Comparison of ENCODE assay signal across 9 cellular contexts in the genomic region with DNA sequence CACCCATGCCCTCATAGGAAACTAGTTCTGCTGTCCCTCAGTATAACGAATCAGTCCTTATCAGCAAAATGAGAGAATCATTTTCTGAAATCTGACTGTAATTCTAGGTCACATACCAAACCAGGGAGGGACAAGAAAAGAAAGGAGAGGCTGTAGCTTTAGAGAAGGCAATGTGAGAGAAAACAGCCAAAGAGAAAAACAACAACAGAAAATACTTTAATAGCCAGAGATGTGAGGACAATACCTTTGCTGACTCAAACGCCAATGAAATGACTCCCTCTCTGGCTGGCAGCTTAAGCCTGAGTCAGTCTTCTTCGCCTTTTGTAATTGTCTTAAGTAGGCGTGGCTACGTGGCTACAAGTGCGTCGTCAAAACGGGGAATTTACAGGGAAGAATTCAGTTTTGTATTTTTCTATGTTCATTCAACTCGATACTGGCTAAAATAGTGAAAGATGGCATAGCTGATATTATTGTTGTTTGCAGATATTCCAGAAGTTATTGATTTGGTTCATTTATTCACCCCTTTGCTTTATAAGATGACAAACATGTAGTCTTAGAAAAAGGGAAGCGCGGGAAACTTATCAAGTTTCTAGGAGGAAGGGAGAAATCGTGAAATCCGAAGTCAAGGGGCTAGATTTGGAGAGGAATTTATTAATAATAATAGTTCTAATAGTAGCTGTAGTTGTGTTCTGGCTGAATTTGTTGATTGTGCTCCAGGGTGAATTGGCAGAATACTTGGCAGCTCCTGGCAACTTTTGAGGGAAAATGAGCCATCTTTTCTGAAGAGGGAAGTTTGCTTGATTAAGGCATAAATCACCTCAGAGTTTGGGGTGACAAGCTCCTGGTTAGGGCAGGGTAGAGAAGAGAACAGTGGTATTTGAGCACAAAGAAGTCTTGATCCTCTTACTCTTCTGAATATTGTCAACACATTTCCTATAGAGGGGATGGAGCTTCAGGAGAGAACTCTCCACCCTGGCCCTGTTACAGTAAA. TPM values are rescaled to one million over a fixed set of nuclear protein-coding genes. Genes with fewer than 3 reads are reported as not detected.
A peak's percentile ranks its signal among the peaks of the same experiment; 100 is the strongest.
DNase-seq lines count a peak whose midpoint lies in the region; ATAC-seq, FAIRE-seq and TF ChIP-seq lines count a peak whose summit lies in the region.
"Had no signal": no experiment of that assay in that cellular context is flagged by ENCODE, and none has a peak within 500 bp of the region (broad histone marks: within the 10 kb centered on the region; RNA-seq: fewer than 3 reads in every experiment).

A gene with protein sequence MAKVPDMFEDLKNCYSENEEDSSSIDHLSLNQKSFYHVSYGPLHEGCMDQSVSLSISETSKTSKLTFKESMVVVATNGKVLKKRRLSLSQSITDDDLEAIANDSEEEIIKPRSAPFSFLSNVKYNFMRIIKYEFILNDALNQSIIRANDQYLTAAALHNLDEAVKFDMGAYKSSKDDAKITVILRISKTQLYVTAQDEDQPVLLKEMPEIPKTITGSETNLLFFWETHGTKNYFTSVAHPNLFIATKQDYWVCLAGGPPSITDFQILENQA (minus strand): TSS at position 295 of the 991 bp plus-strand sequence. CDS start 723 bp downstream, outside the sequence.

- peaks cover 54% of the 10 kb centered on the region for H3K27me3 Mint-ChIP-seq in stimulated activated naive CD8-positive, alpha-beta T cell treated with anti-CD3 and anti-CD28 coated beads, Interleukin-15, amount 100 ng/mL, for 72 hours

- H2BK5ac ChIP-seq in H1 (ENCODE audit: low read depth, low read length), result no peak within 1 kb of the TSS

- no peak for ATAC-seq in stimulated activated naive CD8-positive, alpha-beta T cell treated with anti-CD3 and anti-CD28 coated beads, Interleukin-15, amount 100 ng/mL, for 72 hours
- ATAC-seq: Right ventricle myocardium inferior had no signal

- FAIRE-seq in GM19239 (lab: Jason Lieb, UNC) (peak; percentile 61), H1 (lab: Jason Lieb, UNC) (peak; percentile 78)

- no TSS peak for BruUV-seq in OCI-LY7 (replicated peaks; lab: Mats Ljungman, UMichigan)

- no peak within 1 kb of the TSS for H3K56ac ChIP-seq in H1 (replicated peaks; ENCODE audit: insufficient read length, low read depth, low read length)

- POLR2A ChIA-PET in H1 (lab: Charles Lee; ENCODE audit: partially characterized antibody), result interaction anchor here (1.4 kb wide), 1 partner anchor 10 kb away, joined by 3 read pairs; no protein-coding TSS in a partner anchor
- POLR2A ChIA-PET in OCI-LY7 (lab: Charles Lee), result interaction anchor here (1.3 to 1.5 kb wide), 2 partner anchors 9 to 11 kb away, joined by 3 read pairs; no protein-coding TSS in a partner anchor

- H3K9me3 ChIP-seq in H1 (ENCODE audit: insufficient read depth in 2 of 2, low read depth in 1 of 2, low read length in 1 of 2), result no peaks in the 10 kb centered on the region
- H3K9me3 ChIP-seq in OCI-LY7 (ENCODE audit: low read length), result no peaks in the 10 kb centered on the region

- no peak for DNase-seq in GM19239 (ENCODE audit: insufficient read length, low spot score)
- DNase-seq in NOMO-1 (lab: John Stamatoyannopoulos, UW; ENCODE audit: unreplicated experiment in 2 of 2), result peak; percentile 56 to 89
- DNase-seq in H1 (ENCODE audit: low read depth in 1 of 2, low spot score in 2 of 2), result peak in 1 of 2 experiments; percentile 17
- DNase-seq in pons (ENCODE audit: low spot score), result peak; percentile 68
- DNase-seq in stimulated activated naive CD8-positive, alpha-beta T cell treated with anti-CD3 and anti-CD28 coated beads, Interleukin-15, amount 100 ng/mL, for 72 hours, result no peak
- DNase-seq in OCI-LY7 (ENCODE audit: low spot score), result no peak
- no peak for DNase-seq in activated CD8-positive, alpha-beta memory T cell treated with anti-CD3 and anti-CD28 coated beads for 24 hours
- DNase-seq: effector memory CD4-positive, alpha-beta T cell had no signal

- no peaks in the 10 kb centered on the region for H4K20me1 ChIP-seq in H1 (replicated peaks in 1 of 2; ENCODE audit: control insufficient read depth in 1 of 2, insufficient read depth in 2 of 2, low read length in 2 of 2)
- H4K20me1 ChIP-seq in OCI-LY7 (ENCODE audit: insufficient read depth, low read length), result no peaks in the 10 kb centered on the region

- no peak within 1 kb of the TSS for H3K27ac Mint-ChIP-seq in stimulated activated naive CD8-positive, alpha-beta T cell treated with anti-CD3 and anti-CD28 coated beads, Interleukin-15, amount 100 ng/mL, for 72 hours

- intact Hi-C loops in OCI-LY7 (cut with micrococcal nuclease; ENCODE audit: unreplicated experiment), result no loop called here

- no peak within 1 kb of the TSS for H3K4ac ChIP-seq in H1 (replicated peaks; ENCODE audit: insufficient read length, low read depth, low read length)

- H3K36me3 ChIP-seq in H1 (ENCODE audit: control insufficient read depth in 2 of 4, insufficient read depth in 4 of 4, low read length in 3 of 4) (no peaks in the 10 kb centered on the region), OCI-LY7 (ENCODE audit: insufficient read depth, low read length) (no peaks in the 10 kb centered on the region)

- CTCF ChIA-PET in H1 (lab: Charles Lee; ENCODE audit: partially characterized antibody) (interaction anchor here (0.9 kb wide), 1 partner anchor 158 kb away, joined by 3 read pairs; no protein-coding TSS in a partner anchor), OCI-LY7 (lab: Charles Lee; ENCODE audit: unreplicated experiment) (no interaction called here)

- H3K27ac ChIP-seq in H1 (ENCODE audit: low read depth, low read length) (no peak within 1 kb of the TSS), OCI-LY7 (ENCODE audit: low read depth, low read length, poor library complexity, severe bottlenecking) (no peak within 1 kb of the TSS)

- H4K5ac ChIP-seq in H1 (ENCODE audit: insufficient read length, low read depth, low read length), result no peak within 1 kb of the TSS

- no peaks in the 10 kb centered on the region for H3K4me1 Mint-ChIP-seq in stimulated activated naive CD8-positive, alpha-beta T cell treated with anti-CD3 and anti-CD28 coated beads, Interleukin-15, amount 100 ng/mL, for 72 hours

- TF ChIP-seq CTCF in H1 (IDR thresholded peaks at IDR 0.05; ENCODE audit: control extremely low read depth in 1 of 3, insufficient read depth in 1 of 3, low read depth in 1 of 3, low read length in 3 of 3) (no peak), OCI-LY7 (conservative IDR thresholded peaks at IDR 0.05; ENCODE audit: low read length) (no peak)

- H2BK12ac ChIP-seq in H1 (ENCODE audit: low read depth, low read length), result no peak within 1 kb of the TSS

- no peaks in the 10 kb centered on the region for H3K9me3 Mint-ChIP-seq in stimulated activated naive CD8-positive, alpha-beta T cell treated with anti-CD3 and anti-CD28 coated beads, Interleukin-15, amount 100 ng/mL, for 72 hours

- H3K4me2 ChIP-seq in H1 (ENCODE audit: insufficient read depth in 1 of 2, low read depth in 2 of 2, low read length in 2 of 2) (peak within 1 kb of the TSS; percentile 53 to 62), OCI-LY7 (ENCODE audit: low read length) (no peak within 1 kb of the TSS)

- H3K9ac ChIP-seq in H1 (replicated peaks in 1 of 4; ENCODE audit: extremely low read depth in 1 of 4, low read depth in 3 of 4, low read length in 3 of 4), result no peak within 1 kb of the TSS

- H3K18ac ChIP-seq in H1 (ENCODE audit: extremely low read depth, low read length), result no peak within 1 kb of the TSS

- no peak for TF ChIP-seq EP300 in H1 (IDR thresholded peaks at IDR 0.05; ENCODE audit: borderline replicate concordance in 1 of 2, low read depth in 2 of 2, low read length in 2 of 2)

- no peak within 1 kb of the TSS for H3K23ac ChIP-seq in H1 (ENCODE audit: insufficient read length)

- no peak within 1 kb of the TSS for H4K91ac ChIP-seq in H1 (replicated peaks; ENCODE audit: insufficient read length, low read length)

- no peaks in the 10 kb centered on the region for H3K79me2 ChIP-seq in H1 (ENCODE audit: control insufficient read depth in 1 of 2, insufficient read depth in 2 of 2, low read length in 2 of 2)
- H3K79me2 ChIP-seq in OCI-LY7 (ENCODE audit: insufficient read depth, low read depth, low read length), result no peaks in the 10 kb centered on the region

- H3K79me1 ChIP-seq in H1 (ENCODE audit: low read depth, low read length), result no peaks in the 10 kb centered on the region

- H2BK20ac ChIP-seq in H1 (ENCODE audit: low read length), result peak within 1 kb of the TSS; percentile 52; the same call in 1 of the 2 replicates

- H2BK120ac ChIP-seq in H1 (replicated peaks; ENCODE audit: low read depth, low read length), result no peak within 1 kb of the TSS

- H3K4me3 ChIP-seq in H1 (ENCODE audit: extremely low read depth in 1 of 4, insufficient read depth in 2 of 4, low read depth in 3 of 4, low read length in 4 of 4), result peak within 1 kb of the TSS in 1 of 4 experiments; percentile 46; a peak in 3 of 8 replicates
- H3K4me3 ChIP-seq in OCI-LY7 (ENCODE audit: low read depth, low read length, poor library complexity, severe bottlenecking), result no peak within 1 kb of the TSS

- no peak within 1 kb of the TSS for H2AK5ac ChIP-seq in H1 (ENCODE audit: low read depth, low read length)

- TF ChIP-seq POLR2A in H1 (IDR thresholded peaks at IDR 0.05; ENCODE audit: control extremely low read depth in 1 of 2, low read depth in 2 of 2, low read length in 2 of 2), result 0 out of 3 replicates have a peak, but pooled peaks of 1 of the 2 experiments have one; percentile 38

- WGBS in H1 (ENCODE audit: extremely low coverage in 1 of 2, insufficient coverage in 1 of 2, insufficient read length in 1 of 2, insufficient replicate concordance in 2 of 2, low coverage in 1 of 2, low lambda C conversion rate in 2 of 2, missing lambda C conversion rate in 1 of 2), 2 experiments, result 29% methylated on average over 13 of the region's 13 CpGs; no CpG with 5 or more reads in 1 of the 2 experiments

- no peak within 1 kb of the TSS for H2BK15ac ChIP-seq in H1 (ENCODE audit: low read length)

- H3K14ac ChIP-seq in H1 (ENCODE audit: insufficient read length), result no peak within 1 kb of the TSS

- H4K8ac ChIP-seq in H1 (ENCODE audit: extremely low read depth, insufficient read depth, low read length), result no peak within 1 kb of the TSS

- H2AFZ ChIP-seq in H1 (ENCODE audit: low read length) (peak within 1 kb of the TSS; percentile 97), OCI-LY7 (ENCODE audit: low read length) (no peak within 1 kb of the TSS)

- no peaks in the 10 kb centered on the region for H3K23me2 ChIP-seq in H1 (ENCODE audit: low read depth, low read length)

- H3K27me3 ChIP-seq in H1 (replicated peaks in 1 of 4; ENCODE audit: control insufficient read depth in 3 of 4, extremely low read depth in 1 of 4, insufficient read depth in 3 of 4, low read length in 3 of 4), result no peaks in the 10 kb centered on the region

- TF ChIP-seq RAD21 in H1 (IDR thresholded peaks at IDR 0.05 in 1 of 2, conservative IDR thresholded peaks at IDR 0.05 in 1 of 2; ENCODE audit: low read depth in 2 of 2, low read length in 2 of 2), result no peak

- no peaks in the 10 kb centered on the region for H3K9me2 ChIP-seq in OCI-LY7 (ENCODE audit: insufficient read depth, low read length)

- H3K4me3 Mint-ChIP-seq in stimulated activated naive CD8-positive, alpha-beta T cell treated with anti-CD3 and anti-CD28 coated beads, Interleukin-15, amount 100 ng/mL, for 72 hours, result no peak within 1 kb of the TSS

- H3K4me1 ChIP-seq in H1 (replicated peaks in 1 of 4; ENCODE audit: control insufficient read depth in 3 of 4, insufficient read depth in 4 of 4, low read length in 3 of 4), result peaks cover 0 to 18% (median 3%) of the 10 kb centered on the region in 4 experiments; a peak in 3 of 7 replicates
- peaks cover 9% of the 10 kb centered on the region for H3K4me1 ChIP-seq in OCI-LY7 (ENCODE audit: insufficient read depth, low read length, poor library complexity, severe bottlenecking)

RNA-seq across cellular contexts. Expression of the gene that starts here (rescaled TPM):
- 0.34 and 0.74 TPM in 2 replicates for total RNA-seq in H1 (2021; fragmentation: NEBNext Ultra II Directional; extraction: Animal tissue kit (Norgen Biotek cat#: 25700))
- 0.25 and 0.32 TPM in 2 replicates for polyA plus RNA-seq in H1 (2011; rRNA removed)
- polyA plus RNA-seq in H1 (2011; cell fraction: cytosol; rRNA removed), result 0.25 TPM
- polyA plus RNA-seq in H1 (2011; cell fraction: nucleus; rRNA removed), result 0.07 TPM
- 0.21 to 0.69 TPM (median 0.60 TPM) in 4 replicates for polyA plus RNA-seq in H1 (2012, experiment 1 of 2)
- polyA plus RNA-seq in H1 (2012, experiment 2 of 2), result not detected
- 0.51 TPM for polyA plus RNA-seq in H1 (2013, experiment 1 of 2)
- 0.55 TPM for polyA plus RNA-seq in H1 (2013, experiment 2 of 2)
- polyA minus RNA-seq in H1 (2011; rRNA and poly(A)+ RNA removed), result 0.37 and 0.41 TPM in 2 replicates
- polyA minus RNA-seq in H1 (2011; cell fraction: cytosol; rRNA and poly(A)+ RNA removed), result not detected
- 0.60 TPM for polyA minus RNA-seq in H1 (2011; cell fraction: nucleus; rRNA and poly(A)+ RNA removed)
- total RNA-seq in OCI-LY7 (2014; rRNA removed; shearing (Covaris generic)), result not detected in 2 replicates
- total RNA-seq in OCI-LY7 (2022), result not detected in 2 replicates
- total RNA-seq: Right ventricle myocardium inferior had no signal

Comparison
In these comparisons a context has a peak if more than half of its experiments do, and no peak if none do; other contexts are left out.
1. DNase-seq: peak in NOMO-1 (2 of 2) and pons (single experiment); none in GM19239 (single experiment), stimulated activated naive CD8-positive, alpha-beta T cell treated with anti-CD3 and anti-CD28 coated beads, Interleukin-15, amount 100 ng/mL, for 72 hours (0 of 2), OCI-LY7 (single experiment) and activated CD8-positive, alpha-beta memory T cell treated with anti-CD3 and anti-CD28 coated beads for 24 hours (single experiment).